In the genomic region with DNA sequence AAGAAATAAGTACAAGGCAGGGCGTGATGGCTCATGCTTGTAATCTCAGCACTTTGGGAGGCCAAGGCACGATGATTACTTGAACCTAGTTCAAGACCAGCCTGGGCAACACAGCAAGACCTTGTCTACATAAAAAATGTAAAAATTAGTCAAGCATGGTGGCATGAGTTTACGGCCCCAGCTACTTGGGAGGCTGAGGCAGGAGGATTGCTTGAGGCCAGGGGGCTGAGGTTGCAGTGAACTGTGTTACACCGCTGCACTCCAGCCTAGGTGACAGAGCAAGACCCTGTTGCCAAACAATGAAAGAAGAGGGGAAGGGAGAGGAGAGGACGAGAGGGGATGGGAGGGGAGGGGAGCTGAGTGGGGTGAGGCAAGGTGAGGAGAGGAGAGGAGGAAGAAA, we compare ENCODE assay signal across 8 cellular contexts.
"Had no signal": no experiment of that assay in that cellular context is flagged by ENCODE, and none has a peak within 500 bp of the region (broad histone marks: within the 10 kb centered on the region; RNA-seq: fewer than 3 reads in every experiment).

No MANE protein-coding gene starts in this region.

- H3K9ac ChIP-seq: GM23248 had no signal

- ATAC-seq: HCT116 had no signal

- H3K27ac Mint-ChIP-seq: HFFc6, IgD-negative memory B cell had no signal

- H3K36me3 ChIP-seq: HAP-1 had no signal

- H3K4me1 Mint-ChIP-seq: IgD-negative memory B cell had no signal

- H3K4me3 ChIP-seq: GM23248, HAP-1 had no signal

- H3K4me1 ChIP-seq: HAP-1 had no signal

- DNase-seq: GM23248, GOT3, H7, HFFc6, KBM-7 had no signal

- H3K27ac ChIP-seq: GM23248 had no signal

- H3K4me3 Mint-ChIP-seq: HFFc6, IgD-negative memory B cell had no signal

- H2AFZ ChIP-seq: GM23248 had no signal
